In the genomic region with DNA sequence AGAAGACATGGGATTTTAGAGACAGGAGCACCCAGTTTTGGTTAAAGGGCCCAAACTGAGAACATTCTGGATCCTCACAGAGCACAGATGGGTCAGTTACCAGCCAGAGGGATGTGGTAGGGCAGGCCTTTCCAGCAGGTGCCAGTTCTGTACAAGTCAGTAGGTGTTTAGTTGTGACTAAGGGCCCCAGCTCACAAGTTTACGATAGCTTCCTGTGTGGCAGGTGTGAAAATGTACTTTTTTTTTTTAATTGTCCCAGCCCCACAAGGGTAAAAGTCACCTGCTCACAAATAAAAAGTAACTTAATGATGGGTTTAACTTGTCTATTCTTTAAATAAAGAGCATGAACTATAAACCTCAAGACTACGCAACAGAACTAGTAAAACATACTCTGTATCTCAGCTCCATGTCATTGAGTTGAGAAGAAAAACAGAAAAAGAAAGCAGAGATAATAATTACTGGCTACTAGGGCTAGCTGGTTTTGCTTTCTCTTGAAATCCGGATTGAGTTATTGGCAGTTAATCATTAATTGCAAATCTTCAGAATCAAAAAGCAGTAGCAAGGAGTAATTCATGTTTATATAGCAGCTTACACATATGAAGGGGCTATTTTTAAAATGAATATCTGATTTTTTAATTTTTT, we compare ENCODE assay signal across 9 cellular contexts. TPM values are rescaled to one million over a fixed set of nuclear protein-coding genes. Genes with fewer than 3 reads are reported as not detected.
DNase-seq lines count a peak whose midpoint lies in the region; ATAC-seq and TF ChIP-seq lines count a peak whose summit lies in the region.
"Had no signal": no experiment of that assay in that cellular context is flagged by ENCODE, and none has a peak within 500 bp of the region (broad histone marks: within the 10 kb centered on the region; RNA-seq: fewer than 3 reads in every experiment).

No MANE protein-coding gene starts in this region.

- no peaks in the 10 kb centered on the region for H3K9me3 ChIP-seq in esophagus squamous epithelium

- intact Hi-C loops in esophagus squamous epithelium (cut with DNase I), result no loop called here

- H3K9me3 Mint-ChIP-seq in progenitor cell of endocrine pancreas (ENCODE audit: low read depth), result peaks cover 6% of the 10 kb centered on the region

- H3K27me3 Mint-ChIP-seq in progenitor cell of endocrine pancreas, result no peaks in the 10 kb centered on the region

- H3K27ac ChIP-seq in epithelial cell of prostate (peak overlapping the region; percentile 0), esophagus squamous epithelium (peak overlapping the region in 2 of 4 donors; percentile 40 to 49)

- TF ChIP-seq CTCF in esophagus squamous epithelium (IDR thresholded peaks at IDR 0.05) (no peak), progenitor cell of endocrine pancreas (IDR thresholded peaks at IDR 0.05; ENCODE audit: unreplicated experiment) (no peak)

- H3K4me1 ChIP-seq in esophagus squamous epithelium, result peaks cover 0 to 19% (median 6%) of the 10 kb centered on the region in 3 donors

- no peaks in the 10 kb centered on the region for H3K27me3 ChIP-seq in esophagus squamous epithelium

- no peak overlapping the region for H3K4me3 Mint-ChIP-seq in progenitor cell of endocrine pancreas (ENCODE audit: low read depth)

- TF ChIP-seq POLR2A in esophagus squamous epithelium (IDR thresholded peaks at IDR 0.05), result no peak

- peak; percentile 83 for ATAC-seq in GM18502 (IDR thresholded peaks at IDR 0.05; ENCODE audit: poor library complexity, unreplicated experiment)
- peak; percentile 85 for ATAC-seq in GM21381 (IDR thresholded peaks at IDR 0.05; ENCODE audit: unreplicated experiment)
- ATAC-seq in HG03457 (IDR thresholded peaks at IDR 0.05; ENCODE audit: unreplicated experiment), result peak; percentile 87

- H3K27ac Mint-ChIP-seq in progenitor cell of endocrine pancreas, result no peak overlapping the region

- DNase-seq in epithelial cell of prostate (ENCODE audit: low read depth, low spot score), result no peak
- DNase-seq in esophagus squamous epithelium (lab: John Stamatoyannopoulos, UW), result no peak
- DNase-seq in AG20443 (ENCODE audit: low spot score), result no peak
- no peak for DNase-seq in progenitor cell of endocrine pancreas (ENCODE audit: low spot score, unreplicated experiment)
- no peak for DNase-seq in NCI-H187 treated with DMSO at 0.1 percent for 48 hours (lab: John Stamatoyannopoulos, UW)
- DNase-seq: central memory CD4-positive, alpha-beta T cell had no signal

- no peak overlapping the region for H3K4me3 ChIP-seq in esophagus squamous epithelium

- WGBS in esophagus squamous epithelium, 2 donors, result 62 to 69% methylated on average over 3 of the region's 3 CpGs

- peaks cover 15% of the 10 kb centered on the region for H3K36me3 Mint-ChIP-seq in progenitor cell of endocrine pancreas (ENCODE audit: insufficient read depth)

- H3K36me3 ChIP-seq in esophagus squamous epithelium, result peaks cover 0 to 5% (median 0%) of the 10 kb centered on the region in 3 donors

- H3K4me1 Mint-ChIP-seq in progenitor cell of endocrine pancreas (ENCODE audit: low read depth), result peaks cover 10% of the 10 kb centered on the region

RNA-seq across cellular contexts. Expression of gene NFE2L3, which starts 15.4 kb away (rescaled TPM):
- total RNA-seq in esophagus squamous epithelium (1 to 10 TPM; 2.0 to 8.4 (median 5.6) TPM), progenitor cell of endocrine pancreas (25.5 and 28.0 TPM in 2 replicates)

RNA-seq across cellular contexts. Expression of gene HNRNPA2B1, which starts 33.1 kb away (rescaled TPM):
- total RNA-seq in esophagus squamous epithelium, result 100 to 1,000 TPM; 148 to 256 (median 203) TPM
- 950 and 984 TPM in 2 replicates for total RNA-seq in progenitor cell of endocrine pancreas

RNA-seq across cellular contexts. Expression of gene CBX3, which starts 34.1 kb away (rescaled TPM):
- 10 to 100 TPM; 24.6 to 85.3 (median 74.2) TPM for total RNA-seq in esophagus squamous epithelium
- 221 and 222 TPM in 2 replicates for total RNA-seq in progenitor cell of endocrine pancreas
